Comparison of ENCODE assay signal across 14 cellular contexts in genomic region chr5:138029501-138029900, GRCh38. TPM values are rescaled to one million over a fixed set of nuclear protein-coding genes. Genes with fewer than 3 reads are reported as not detected.
DNase-seq lines count a peak whose midpoint lies in the region; ATAC-seq and TF ChIP-seq lines count a peak whose summit lies in the region.
"Had no signal": no experiment of that assay in that cellular context is flagged by ENCODE, and none has a peak within 500 bp of the region (broad histone marks: within the 10 kb centered on the region; RNA-seq: fewer than 3 reads in every experiment).

No MANE protein-coding gene starts in this region.

- BruUV-seq in PC-3 (replicated peaks; lab: Mats Ljungman, UMichigan), result no TSS peak

- no peak for DNase-seq in GM06990 (ENCODE audit: extremely low read depth, insufficient read length)
- DNase-seq in PC-3, result no peak
- DNase-seq in glutamatergic neuron, result no peak
- DNase-seq in upper lobe of left lung, result no peak
- DNase-seq in tibial artery, result no peak
- DNase-seq in amniotic stem cell (lab: John Stamatoyannopoulos, UW), result no peak
- no peak for DNase-seq in left lobe of liver (ENCODE audit: low spot score)
- DNase-seq: brain microvascular endothelial cell; foreskin melanocyte; NCI-H1694 treated with DMSO at 0.1 percent for 48 hours; NCI-H82; SHP77 treated with DMSO at 0.1 percent for 48 hours; stimulated activated CD4-positive, alpha-beta T cell treated with anti-CD3 and anti-CD28 coated beads, Interleukin-2, amount 100 ng/mL, for 48 hours had no signal

- H3K4me2 ChIP-seq in BLaER1 (peak overlapping the region; percentile 93), PC-3 (ENCODE audit: low read length) (peak overlapping the region; percentile 26; the same call in 1 of the 2 replicates)

- H3K4me1 Mint-ChIP-seq in glutamatergic neuron (ENCODE audit: low read depth, unreplicated experiment), result peaks cover 2% of the 10 kb centered on the region

- peaks cover 6% of the 10 kb centered on the region for H3K9me3 Mint-ChIP-seq in glutamatergic neuron (ENCODE audit: unreplicated experiment)

- no peaks in the 10 kb centered on the region for H3F3A ChIP-seq in PC-3 (ENCODE audit: low read length, unreplicated experiment)

- ATAC-seq in PC-3 (no peak), upper lobe of left lung (ENCODE audit: low FRiP score in 2 of 2) (no peak), left lobe of liver (no peak)

- H4K20me1 ChIP-seq in BLaER1, result peaks cover 83% of the 10 kb centered on the region
- peaks cover 16% of the 10 kb centered on the region for H4K20me1 ChIP-seq in PC-3 (ENCODE audit: low read length)

- TF ChIP-seq CTCF in GM06990 (IDR thresholded peaks at IDR 0.05; ENCODE audit: insufficient read depth, low read length, poor library complexity, severe bottlenecking), result no peak
- TF ChIP-seq CTCF in PC-3 (conservative IDR thresholded peaks at IDR 0.05; ENCODE audit: low read depth, low read length), result no peak
- no peak for TF ChIP-seq CTCF in glutamatergic neuron (IDR thresholded peaks at IDR 0.05; ENCODE audit: partially characterized antibody, unreplicated experiment)
- no peak for TF ChIP-seq CTCF in upper lobe of left lung (IDR thresholded peaks at IDR 0.05)
- no peak for TF ChIP-seq CTCF in tibial artery (IDR thresholded peaks at IDR 0.05)

- H3K4me3 ChIP-seq in BLaER1 (no peak overlapping the region), GM06990 (replicated peaks; ENCODE audit: low read depth, low read length) (peak overlapping the region; percentile 54), PC-3 (ENCODE audit: low read length) (no peak overlapping the region), upper lobe of left lung (no peak overlapping the region), tibial artery (no peak overlapping the region)

- POLR2A ChIA-PET in PC-3 (lab: Charles Lee; ENCODE audit: unreplicated experiment), result no interaction called here

- CTCF ChIA-PET in PC-3 (lab: Charles Lee), result no interaction called here

- H3K36me3 ChIP-seq in BLaER1 (peaks cover 17% of the 10 kb centered on the region), GM06990 (ENCODE audit: control insufficient read depth, insufficient read depth, low read length) (no peaks in the 10 kb centered on the region; the same call in 1 of the 2 replicates), PC-3 (ENCODE audit: low read depth, low read length) (no peaks in the 10 kb centered on the region; the same call in 1 of the 2 replicates), upper lobe of left lung (no peaks in the 10 kb centered on the region), tibial artery (no peaks in the 10 kb centered on the region)

- H3K27me3 Mint-ChIP-seq in glutamatergic neuron (ENCODE audit: unreplicated experiment), result peaks cover 1% of the 10 kb centered on the region

- peaks cover 55% of the 10 kb centered on the region for H3K4me1 ChIP-seq in BLaER1
- H3K4me1 ChIP-seq in PC-3 (ENCODE audit: insufficient read depth, low read length), result peaks cover 14% of the 10 kb centered on the region
- H3K4me1 ChIP-seq in upper lobe of left lung, result peaks cover 37 to 49% (median 40%) of the 10 kb centered on the region in 4 donors
- peaks cover 0 to 60% (median 28%) of the 10 kb centered on the region in 4 donors for H3K4me1 ChIP-seq in tibial artery

- peak overlapping the region; percentile 10 for H3K4me3 Mint-ChIP-seq in glutamatergic neuron (ENCODE audit: unreplicated experiment)

- no peaks in the 10 kb centered on the region for H3K9me2 ChIP-seq in PC-3 (replicated peaks; ENCODE audit: low read length)

- H3K27ac ChIP-seq in BLaER1, result no peak overlapping the region
- no peak overlapping the region for H3K27ac ChIP-seq in PC-3 (ENCODE audit: low read length)
- H3K27ac ChIP-seq in upper lobe of left lung, result no peak overlapping the region
- H3K27ac ChIP-seq in tibial artery, result no peak overlapping the region
- H3K27ac ChIP-seq: brain microvascular endothelial cell had no signal

- no peaks in the 10 kb centered on the region for H3K36me3 Mint-ChIP-seq in glutamatergic neuron (ENCODE audit: unreplicated experiment)

- H3K9ac ChIP-seq in BLaER1, result no peak overlapping the region
- no peak overlapping the region for H3K9ac ChIP-seq in PC-3 (ENCODE audit: low read length)

- intact Hi-C loops in PC-3 (cut with micrococcal nuclease), result no loop called here
- intact Hi-C loops in tibial artery (cut with DNase I; ENCODE audit: low total_unique reads), result no loop called here

- no peak overlapping the region for H3K27ac Mint-ChIP-seq in glutamatergic neuron (ENCODE audit: unreplicated experiment)

- WGBS in upper lobe of left lung, 2 donors, result 50 to 53% methylated on average over 2 of the region's 2 CpGs

- TF ChIP-seq EP300 in upper lobe of left lung (IDR thresholded peaks at IDR 0.05), result no peak

- peaks cover 81% of the 10 kb centered on the region for H3K79me2 ChIP-seq in PC-3 (ENCODE audit: low read length)

- H3K9me3 ChIP-seq in BLaER1, result peaks cover 13% of the 10 kb centered on the region; the same call in 1 of the 2 replicates
- H3K9me3 ChIP-seq in PC-3 (ENCODE audit: low read length), result no peaks in the 10 kb centered on the region
- no peaks in the 10 kb centered on the region for H3K9me3 ChIP-seq in upper lobe of left lung
- no peaks in the 10 kb centered on the region for H3K9me3 ChIP-seq in tibial artery

- TF ChIP-seq POLR2A in upper lobe of left lung (IDR thresholded peaks at IDR 0.05), result no peak

- H3K27me3 ChIP-seq in BLaER1 (no peaks in the 10 kb centered on the region), GM06990 (replicated peaks; ENCODE audit: control insufficient read depth, insufficient read depth, low read length) (no peaks in the 10 kb centered on the region), PC-3 (ENCODE audit: low read length) (no peaks in the 10 kb centered on the region), upper lobe of left lung (no peaks in the 10 kb centered on the region), tibial artery (no peaks in the 10 kb centered on the region)
- H3K27me3 ChIP-seq: brain microvascular endothelial cell had no signal

- no peak overlapping the region for H2AFZ ChIP-seq in PC-3 (ENCODE audit: low read length)

RNA-seq across cellular contexts. Expression of gene FAM13B, which starts 3.4 kb away (rescaled TPM):
- total RNA-seq in PC-3 (2014; rRNA removed) (10.5 and 13.0 TPM in 2 replicates), glutamatergic neuron (ENCODE audit: unreplicated experiment) (31.4 TPM), upper lobe of left lung (10 to 100 TPM; 27.1 to 62.9 (median 40.7) TPM), left lobe of liver (8.0 TPM)

RNA-seq across cellular contexts. Expression of gene WNT8A, which starts 54.3 kb away (rescaled TPM):
- total RNA-seq in PC-3 (2014; rRNA removed) (not detected in 2 replicates), glutamatergic neuron (ENCODE audit: unreplicated experiment) (not detected), upper lobe of left lung (not detected), left lobe of liver (not detected)
